In genomic region chr1:19179597-19180271, GRCh38 we compare ENCODE assay signal across 8 cellular contexts. TPM values are rescaled to one million over a fixed set of nuclear protein-coding genes. Genes with fewer than 3 reads are reported as not detected.
DNase-seq lines count a peak whose midpoint lies in the region; ATAC-seq and TF ChIP-seq lines count a peak whose summit lies in the region.

No MANE protein-coding gene starts in this region.

- DNase-seq in stimulated activated CD4-positive, alpha-beta T cell treated with anti-CD3 and anti-CD28 coated beads, Interleukin-4, amount 100 ng/mL, for 24 hours: peak; percentile 9
- DNase-seq in stimulated activated CD4-positive, alpha-beta T cell treated with anti-CD3 and anti-CD28 coated beads, Interleukin-12 subunit alpha, Interleukin-12 subunit beta, amount 100 ng/mL, for 4 hours: no peak
- DNase-seq in RPMI7951 (ENCODE audit: low read depth) (peak; percentile 23), osteocyte (ENCODE audit: extremely low spot score, unreplicated experiment) (no peak)
- peak in 1 of 3 experiments; percentile 5 for DNase-seq in effector memory CD8-positive, alpha-beta T cell

- H3K27me3 Mint-ChIP-seq in effector memory CD8-positive, alpha-beta T cell: no peaks in the 10 kb centered on the region
- no peaks in the 10 kb centered on the region for H3K27me3 Mint-ChIP-seq in osteocyte (ENCODE audit: unreplicated experiment)

- peak; percentile 63 for ATAC-seq in effector memory CD8-positive, alpha-beta T cell (replicated peaks)
- ATAC-seq in GM21619 (IDR thresholded peaks at IDR 0.05; ENCODE audit: unreplicated experiment) (no peak), HG03378 (IDR thresholded peaks at IDR 0.05; ENCODE audit: unreplicated experiment) (no peak), GM18511 (IDR thresholded peaks at IDR 0.05; ENCODE audit: unreplicated experiment) (no peak)

- H3K9me3 Mint-ChIP-seq in effector memory CD8-positive, alpha-beta T cell: no peaks in the 10 kb centered on the region
- H3K9me3 Mint-ChIP-seq in osteocyte (ENCODE audit: unreplicated experiment): no peaks in the 10 kb centered on the region

- no peak overlapping the region for H3K4me3 Mint-ChIP-seq in effector memory CD8-positive, alpha-beta T cell
- H3K4me3 Mint-ChIP-seq in osteocyte (ENCODE audit: unreplicated experiment): no peak overlapping the region

- peaks cover 78% of the 10 kb centered on the region for H3K36me3 Mint-ChIP-seq in effector memory CD8-positive, alpha-beta T cell (ENCODE audit: insufficient read depth)
- H3K36me3 Mint-ChIP-seq in osteocyte (ENCODE audit: unreplicated experiment): peaks cover 64% of the 10 kb centered on the region

- H3K4me1 Mint-ChIP-seq in effector memory CD8-positive, alpha-beta T cell (ENCODE audit: low read depth in 2 of 2): peaks cover 5 to 15% of the 10 kb centered on the region in 2 donors
- H3K4me1 Mint-ChIP-seq in osteocyte (ENCODE audit: unreplicated experiment): no peaks in the 10 kb centered on the region

- peak; percentile 46 for TF ChIP-seq CTCF in osteocyte (IDR thresholded peaks at IDR 0.05)

- H3K27ac Mint-ChIP-seq in effector memory CD8-positive, alpha-beta T cell: peak overlapping the region; percentile 11 to 27
- no peak overlapping the region for H3K27ac Mint-ChIP-seq in osteocyte (ENCODE audit: unreplicated experiment)

RNA-seq across cellular contexts. Expression of gene UBR4, which starts 30.3 kb away (rescaled TPM):
- 45.4 and 60.2 TPM in 2 replicates for total RNA-seq in RPMI7951 (2014; rRNA removed; shearing (Covaris generic))
- 161 and 175 TPM in 2 replicates for total RNA-seq in osteocyte

Comparison
In these comparisons a context has a peak if more than half of its experiments do, and no peak if none do; other contexts are left out.
1. DNase-seq: peak in stimulated activated CD4-positive, alpha-beta T cell treated with anti-CD3 and anti-CD28 coated beads, Interleukin-4, amount 100 ng/mL, for 24 hours (single experiment) and RPMI7951 (single experiment); none in stimulated activated CD4-positive, alpha-beta T cell treated with anti-CD3 and anti-CD28 coated beads, Interleukin-12 subunit alpha, Interleukin-12 subunit beta, amount 100 ng/mL, for 4 hours (single experiment) and osteocyte (single experiment).